ENCODE assay signal across 11 cellular contexts in the genomic region with DNA sequence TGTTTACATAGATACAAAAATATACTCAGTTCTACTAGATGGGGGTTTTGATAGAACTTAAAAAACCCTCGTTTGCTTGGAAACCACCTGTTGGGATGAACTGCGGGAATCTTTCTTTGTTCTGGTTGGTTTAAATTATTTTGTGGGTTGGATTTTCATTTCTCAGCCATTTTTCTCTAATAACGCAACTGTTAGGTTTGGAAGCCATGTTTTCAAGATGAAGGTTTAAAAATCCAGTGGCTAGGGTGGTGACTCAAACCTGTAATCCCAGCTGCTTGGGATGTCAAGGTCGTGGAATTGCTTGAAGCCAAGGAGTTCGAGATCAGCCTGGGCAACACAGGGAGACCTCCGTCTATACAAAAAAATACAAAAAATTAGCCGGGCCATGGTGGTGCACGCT. TPM values are rescaled to one million over a fixed set of nuclear protein-coding genes. Genes with fewer than 3 reads are reported as not detected.
DNase-seq lines count a peak whose midpoint lies in the region; ATAC-seq lines count a peak whose summit lies in the region.
"Had no signal": no experiment of that assay in that cellular context is flagged by ENCODE, and none has a peak within 500 bp of the region (broad histone marks: within the 10 kb centered on the region; RNA-seq: fewer than 3 reads in every experiment).

No MANE protein-coding gene starts in this region.

- H3K27ac ChIP-seq in right cardiac atrium (ENCODE audit: low read length) (no peak overlapping the region), iPS-20b (ENCODE audit: low read length) (no peak overlapping the region), urinary bladder (ENCODE audit: low read depth) (peak overlapping the region; percentile 50)
- H3K27ac ChIP-seq: neutrophil had no signal

- peak overlapping the region; percentile 88 for H3K27ac Mint-ChIP-seq in activated T-helper 2 cell treated with anti-CD3 and anti-CD28 coated beads, Interferon-gamma antibody, Interleukin-2, Interleukin-4, amounts not matched to agents 10 μg/mL and 5 μg/mL and 100 μg/mL, durations not matched to agents 14 hours and 24 hours and 36 hours

- H3K9ac ChIP-seq in iPS-20b (ENCODE audit: low read depth, low read length): peak overlapping the region; percentile 91; the same call in 1 of the 2 replicates

- H3K9me3 ChIP-seq in right cardiac atrium (ENCODE audit: control insufficient read depth, low read length) (no peaks in the 10 kb centered on the region), iPS-20b (ENCODE audit: insufficient read depth, low read depth, low read length) (no peaks in the 10 kb centered on the region)
- H3K9me3 ChIP-seq: neutrophil, tibial nerve had no signal

- H3K36me3 ChIP-seq in iPS-20b (ENCODE audit: insufficient read depth, low read depth, low read length) (no peaks in the 10 kb centered on the region), urinary bladder (ENCODE audit: insufficient read depth) (no peaks in the 10 kb centered on the region)
- H3K36me3 ChIP-seq: neutrophil, tibial nerve had no signal

- H3K4me3 ChIP-seq in right cardiac atrium (ENCODE audit: low read length) (peak overlapping the region; percentile 71), iPS-20b (ENCODE audit: low read length) (peak overlapping the region; percentile 96), urinary bladder (ENCODE audit: low read depth, low read length) (no peak overlapping the region)

- H3K4me3 Mint-ChIP-seq in activated T-helper 2 cell treated with anti-CD3 and anti-CD28 coated beads, Interferon-gamma antibody, Interleukin-2, Interleukin-4, amounts not matched to agents 10 μg/mL and 5 μg/mL and 100 μg/mL, durations not matched to agents 14 hours and 24 hours and 36 hours (ENCODE audit: low read depth): peak overlapping the region; percentile 90

- 84% methylated on average over 8 of the region's 8 CpGs for WGBS in right cardiac atrium
- WGBS in urinary bladder: 77% methylated on average over 8 of the region's 8 CpGs

- no peaks in the 10 kb centered on the region for H3K27me3 Mint-ChIP-seq in activated T-helper 2 cell treated with anti-CD3 and anti-CD28 coated beads, Interferon-gamma antibody, Interleukin-2, Interleukin-4, amounts not matched to agents 10 μg/mL and 5 μg/mL and 100 μg/mL, durations not matched to agents 14 hours and 24 hours and 36 hours (ENCODE audit: low read depth)

- peaks cover 42% of the 10 kb centered on the region for H3K36me3 Mint-ChIP-seq in activated T-helper 2 cell treated with anti-CD3 and anti-CD28 coated beads, Interferon-gamma antibody, Interleukin-2, Interleukin-4, amounts not matched to agents 10 μg/mL and 5 μg/mL and 100 μg/mL, durations not matched to agents 14 hours and 24 hours and 36 hours (ENCODE audit: low read depth)

- peaks cover 6% of the 10 kb centered on the region for H3K9me3 Mint-ChIP-seq in activated T-helper 2 cell treated with anti-CD3 and anti-CD28 coated beads, Interferon-gamma antibody, Interleukin-2, Interleukin-4, amounts not matched to agents 10 μg/mL and 5 μg/mL and 100 μg/mL, durations not matched to agents 14 hours and 24 hours and 36 hours

- no peak for DNase-seq in right cardiac atrium
- no peak for DNase-seq in Right ventricle myocardium superior
- no peak for DNase-seq in activated T-helper 2 cell treated with anti-CD3 and anti-CD28 coated beads, Interferon-gamma antibody, Interleukin-2, Interleukin-4, amounts not matched to agents 10 μg/mL and 5 μg/mL and 100 μg/mL, durations not matched to agents 14 hours and 24 hours and 36 hours (ENCODE audit: low spot score)
- DNase-seq in activated effector memory CD4-positive, alpha-beta T cell treated with Interleukin-2 at 50 U/mL for 16 hours: no peak
- DNase-seq: NCI-H345 had no signal

- intact Hi-C loops in right cardiac atrium (cut with DNase I) (no loop called here), Right ventricle myocardium superior (cut with DNase I) (no loop called here)
- intact Hi-C loops in activated T-helper 2 cell treated with anti-CD3 and anti-CD28 coated beads, Interferon-gamma antibody, Interleukin-2, Interleukin-4, amounts not matched to agents 10 μg/mL and 5 μg/mL and 100 μg/mL, durations not matched to agents 14 hours and 24 hours and 36 hours (cut with micrococcal nuclease): loop anchor here (5.0 to 10.0 kb wide), 3 partner anchors 226 to 339 kb away; partner anchors contain the start of genes C19orf12, PLEKHF1 and POP4

- peaks cover 51% of the 10 kb centered on the region for H3K4me1 Mint-ChIP-seq in activated T-helper 2 cell treated with anti-CD3 and anti-CD28 coated beads, Interferon-gamma antibody, Interleukin-2, Interleukin-4, amounts not matched to agents 10 μg/mL and 5 μg/mL and 100 μg/mL, durations not matched to agents 14 hours and 24 hours and 36 hours (ENCODE audit: low read depth)

- ATAC-seq in right cardiac atrium: no peak
- ATAC-seq in Right ventricle myocardium superior (ENCODE audit: poor library complexity): no peak
- no peak for ATAC-seq in GM19455 (IDR thresholded peaks at IDR 0.05; ENCODE audit: unreplicated experiment)
- ATAC-seq in GM21381 (IDR thresholded peaks at IDR 0.05; ENCODE audit: unreplicated experiment): no peak

- peaks cover 2% of the 10 kb centered on the region for H3K4me1 ChIP-seq in right cardiac atrium (ENCODE audit: control insufficient read depth, insufficient read depth, low read length)
- peaks cover 11% of the 10 kb centered on the region; the same call in 1 of the 2 replicates for H3K4me1 ChIP-seq in iPS-20b (ENCODE audit: insufficient read depth, low read length)
- peaks cover 3% of the 10 kb centered on the region for H3K4me1 ChIP-seq in urinary bladder (ENCODE audit: insufficient read depth)

- H3K27me3 ChIP-seq in right cardiac atrium (ENCODE audit: control insufficient read depth, insufficient read depth): no peaks in the 10 kb centered on the region
- peaks cover 13% of the 10 kb centered on the region for H3K27me3 ChIP-seq in iPS-20b (ENCODE audit: insufficient read depth, low read length)
- H3K27me3 ChIP-seq: tibial nerve had no signal

RNA-seq across cellular contexts. Expression of gene URI1, which starts 1.6 kb away (rescaled TPM):
- total RNA-seq in right cardiac atrium (10 to 100 TPM; 39.3 to 50.4 (median 41.2) TPM), Right ventricle myocardium superior (44.6 TPM), urinary bladder (111 TPM)
- polyA plus RNA-seq in right cardiac atrium (19.1 TPM), urinary bladder (37.9 TPM)
- total RNA-seq in activated T-helper 2 cell treated with anti-CD3 and anti-CD28 coated beads, Interferon-gamma antibody, Interleukin-2, Interleukin-4, amounts not matched to agents 10 μg/mL and 5 μg/mL and 100 μg/mL, durations not matched to agents 14 hours and 24 hours and 36 hours: 55.6 and 56.8 TPM in 2 replicates
